16 cellular contexts compared by ENCODE assay signal in the genomic region with DNA sequence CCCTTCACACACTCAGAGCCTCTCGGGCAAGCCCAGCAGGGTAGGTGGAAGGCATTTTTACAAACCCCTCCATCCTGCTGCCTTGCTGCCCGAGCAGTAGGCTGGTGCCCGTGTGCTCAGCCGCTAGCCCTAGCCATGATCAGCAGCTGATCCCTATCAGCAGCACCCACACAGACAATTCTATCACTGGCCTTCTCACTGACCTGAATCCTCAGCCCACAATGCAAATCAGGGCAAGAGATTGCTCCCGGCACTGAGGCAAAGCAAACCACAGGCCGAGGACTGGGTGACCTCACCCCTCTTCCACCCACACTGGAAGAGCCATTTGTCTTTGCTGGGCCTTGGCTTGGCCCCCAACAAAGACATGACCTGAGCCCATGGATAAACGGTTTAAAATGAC. TPM values are rescaled to one million over a fixed set of nuclear protein-coding genes. Genes with fewer than 3 reads are reported as not detected.
A peak's percentile ranks its signal among the peaks of the same experiment; 100 is the strongest.
DNase-seq lines count a peak whose midpoint lies in the region; ATAC-seq, FAIRE-seq and TF ChIP-seq lines count a peak whose summit lies in the region.
"Had no signal": no experiment of that assay in that cellular context is flagged by ENCODE, and none has a peak within 500 bp of the region (broad histone marks: within the 10 kb centered on the region; RNA-seq: fewer than 3 reads in every experiment).

No MANE protein-coding gene starts in this region.

- POLR2A ChIA-PET in MCF 10A (lab: Yijun Ruan, JAX) (interaction anchor here (0.6 kb wide), 1 partner anchor 286 kb away, joined by 3 read pairs; no protein-coding TSS in a partner anchor), RWPE1 (lab: Yijun Ruan, JAX; ENCODE audit: low non-redundant PET) (no interaction called here)

- H3K36me3 Mint-ChIP-seq in MCF 10A (ENCODE audit: insufficient read depth, unreplicated experiment) = no peaks in the 10 kb centered on the region
- no peaks in the 10 kb centered on the region for H3K36me3 Mint-ChIP-seq in activated CD4-positive, alpha-beta T cell treated with anti-CD3 and anti-CD28 coated beads, Interleukin-2, amount 10 ng/mL, durations not matched to agents 24 days and 14 days (ENCODE audit: low read depth)

- no peak for FAIRE-seq in kidney (lab: Jason Lieb, UNC)
- FAIRE-seq: GM18507 had no signal

- DNase-seq in MCF 10A (ENCODE audit: unreplicated experiment) (no peak), breast epithelium (ENCODE audit: low spot score in 2 of 2) (no peak), RWPE1 (ENCODE audit: low spot score) (no peak), kidney (no peak), ureter (ENCODE audit: low spot score) (no peak)
- DNase-seq in activated CD4-positive, alpha-beta T cell treated with anti-CD3 and anti-CD28 coated beads, Interleukin-2, amount 10 ng/mL, durations not matched to agents 24 days and 14 days = no peak
- DNase-seq: DMS79; effector memory CD8-positive, alpha-beta T cell; left cardiac atrium; NCI-H446; SHP77 treated with DMSO at 0.1 percent for 48 hours; transverse colon had no signal

- TF ChIP-seq CTCF in MCF 10A (IDR thresholded peaks at IDR 0.05; ENCODE audit: unreplicated experiment) (no peak), breast epithelium (IDR thresholded peaks at IDR 0.05) (no peak), RWPE1 (conservative IDR thresholded peaks at IDR 0.05; ENCODE audit: low read depth) (no peak), kidney (IDR thresholded peaks at IDR 0.05; ENCODE audit: borderline replicate concordance, extremely low read depth, insufficient read depth) (no peak)

- no peak overlapping the region for H3K4me3 Mint-ChIP-seq in MCF 10A (ENCODE audit: unreplicated experiment)
- no peak overlapping the region for H3K4me3 Mint-ChIP-seq in activated CD4-positive, alpha-beta T cell treated with anti-CD3 and anti-CD28 coated beads, Interleukin-2, amount 10 ng/mL, durations not matched to agents 24 days and 14 days
- H3K4me3 Mint-ChIP-seq: effector memory CD8-positive, alpha-beta T cell had no signal

- H3K9ac ChIP-seq in kidney (ENCODE audit: low read length in 2 of 2) = peak overlapping the region; percentile 12 to 55

- intact Hi-C loops in MCF 10A (cut with micrococcal nuclease) = no loop called here
- intact Hi-C loops in breast epithelium (cut with DNase I; ENCODE audit: low total_unique reads) = no loop called here
- intact Hi-C loops in kidney (cut with DNase I) = no loop called here
- intact Hi-C loops in activated CD4-positive, alpha-beta T cell treated with anti-CD3 and anti-CD28 coated beads, Interleukin-2, amount 10 ng/mL, durations not matched to agents 24 days and 14 days (cut with micrococcal nuclease) = no loop called here

- H3K36me3 ChIP-seq in breast epithelium (no peaks in the 10 kb centered on the region), kidney (ENCODE audit: control insufficient read depth in 1 of 2, insufficient read depth in 2 of 2, low read length in 2 of 2) (peaks cover 0 to under 1% of the 10 kb centered on the region in 2 donors)
- H3K36me3 ChIP-seq: neutrophil, transverse colon had no signal

- H3K4me1 ChIP-seq in breast epithelium = no peaks in the 10 kb centered on the region
- H3K4me1 ChIP-seq in kidney (ENCODE audit: control insufficient read depth in 1 of 2, insufficient read depth in 1 of 2, low read depth in 1 of 2, low read length in 2 of 2) = peaks cover 18 to 23% of the 10 kb centered on the region in 2 donors

- TF ChIP-seq POLR2A in breast epithelium (IDR thresholded peaks at IDR 0.05) = no peak

- no TSS peak for BruUV-seq in MCF 10A (replicated peaks; lab: Mats Ljungman, UMichigan)

- H3K4me3 ChIP-seq in breast epithelium (no peak overlapping the region), kidney (ENCODE audit: low read length in 2 of 2) (peak overlapping the region; percentile 4 to 6)
- H3K4me3 ChIP-seq: transverse colon had no signal

- no peaks in the 10 kb centered on the region for H3K9me3 ChIP-seq in breast epithelium
- no peaks in the 10 kb centered on the region for H3K9me3 ChIP-seq in kidney (ENCODE audit: control insufficient read depth in 1 of 2, low read length in 2 of 2)
- H3K9me3 ChIP-seq: neutrophil, transverse colon had no signal

- H3K27ac Mint-ChIP-seq in MCF 10A (ENCODE audit: low read depth, unreplicated experiment) = peak overlapping the region; percentile 3
- H3K27ac Mint-ChIP-seq in activated CD4-positive, alpha-beta T cell treated with anti-CD3 and anti-CD28 coated beads, Interleukin-2, amount 10 ng/mL, durations not matched to agents 24 days and 14 days = no peak overlapping the region
- H3K27ac Mint-ChIP-seq: effector memory CD8-positive, alpha-beta T cell had no signal

- no peaks in the 10 kb centered on the region for H3K27me3 ChIP-seq in breast epithelium
- H3K27me3 ChIP-seq: neutrophil, transverse colon had no signal

- ATAC-seq in GM21576 (IDR thresholded peaks at IDR 0.05; ENCODE audit: unreplicated experiment) = no peak
- ATAC-seq in HG03196 (IDR thresholded peaks at IDR 0.05; ENCODE audit: unreplicated experiment) = no peak
- ATAC-seq: effector memory CD8-positive, alpha-beta T cell; left cardiac atrium had no signal

- peaks cover 7% of the 10 kb centered on the region for H3K9me3 Mint-ChIP-seq in MCF 10A (ENCODE audit: unreplicated experiment)
- H3K9me3 Mint-ChIP-seq in activated CD4-positive, alpha-beta T cell treated with anti-CD3 and anti-CD28 coated beads, Interleukin-2, amount 10 ng/mL, durations not matched to agents 24 days and 14 days = no peaks in the 10 kb centered on the region
- H3K9me3 Mint-ChIP-seq: effector memory CD8-positive, alpha-beta T cell had no signal

- H3K4me1 Mint-ChIP-seq in MCF 10A (ENCODE audit: insufficient read depth, unreplicated experiment) = peaks cover 32% of the 10 kb centered on the region
- no peaks in the 10 kb centered on the region for H3K4me1 Mint-ChIP-seq in activated CD4-positive, alpha-beta T cell treated with anti-CD3 and anti-CD28 coated beads, Interleukin-2, amount 10 ng/mL, durations not matched to agents 24 days and 14 days

- CTCF ChIA-PET in MCF 10A (lab: Yijun Ruan, JAX) (interaction anchor here (0.7 to 4.4 kb wide), 2 partner anchors 11 to 13 kb away, joined by 3 to 63 read pairs; a partner anchor contains a TSS), RWPE1 (lab: Yijun Ruan, JAX) (no interaction called here)

- H3K27ac ChIP-seq in breast epithelium = peak overlapping the region in 1 of 2 donors; percentile 13
- H3K27ac ChIP-seq in RWPE1 = peak overlapping the region; percentile 51; the same call in 1 of the 2 replicates
- H3K27ac ChIP-seq in kidney (ENCODE audit: low read depth in 2 of 2, low read length in 2 of 2) = peak overlapping the region; percentile 66 to 88
- H3K27ac ChIP-seq: neutrophil, transverse colon had no signal

- H3K27me3 Mint-ChIP-seq in MCF 10A (ENCODE audit: insufficient read depth, unreplicated experiment) = no peaks in the 10 kb centered on the region
- peaks cover 27% of the 10 kb centered on the region for H3K27me3 Mint-ChIP-seq in activated CD4-positive, alpha-beta T cell treated with anti-CD3 and anti-CD28 coated beads, Interleukin-2, amount 10 ng/mL, durations not matched to agents 24 days and 14 days
- H3K27me3 Mint-ChIP-seq: effector memory CD8-positive, alpha-beta T cell had no signal

RNA-seq across cellular contexts. Expression of a gene that starts 0.9 kb away (rescaled TPM):
- total RNA-seq in MCF 10A (2022) = 0.20 and 0.61 TPM in 2 replicates
- total RNA-seq in breast epithelium = 10 to 100 TPM in 2 of 3 donors, under 1 TPM in 1; 0.64 to 51.8 (median 25.2) TPM
- 152 TPM for total RNA-seq in kidney
- 659 TPM for polyA plus RNA-seq in kidney (ENCODE audit: insufficient read depth, low read depth, low replicate concordance)
- 0.16 TPM in 1 of 2 replicates, not detected in the other for total RNA-seq in activated CD4-positive, alpha-beta T cell treated with anti-CD3 and anti-CD28 coated beads, Interleukin-2, amount 10 ng/mL, durations not matched to agents 24 days and 14 days
- total RNA-seq in ureter = 0.23 TPM

RNA-seq across cellular contexts. Expression of a gene that starts 11.2 kb away (rescaled TPM):
- total RNA-seq in MCF 10A (2022) (not detected in 2 replicates), breast epithelium (under 1 TPM in 2 of 3 donors, not detected in 1; 0.59 to 0.98 TPM), kidney (0.60 TPM), ureter (not detected)
- polyA plus RNA-seq in kidney (ENCODE audit: insufficient read depth, low read depth, low replicate concordance) = not detected
- 0.59 TPM in 1 of 2 replicates, not detected in the other for total RNA-seq in activated CD4-positive, alpha-beta T cell treated with anti-CD3 and anti-CD28 coated beads, Interleukin-2, amount 10 ng/mL, durations not matched to agents 24 days and 14 days

Comparison
In these comparisons a context has a peak if more than half of its experiments do, and no peak if none do; other contexts are left out.
1. H3K4me3 ChIP-seq: peak in kidney (2 of 2); none in breast epithelium (0 of 3).